ENCODE assay signal across 11 cellular contexts in genomic region chr2:202521470-202521869, GRCh38.
"Had no signal": no experiment of that assay in that cellular context is flagged by ENCODE, and none has a peak within 500 bp of the region (broad histone marks: within the 10 kb centered on the region; RNA-seq: fewer than 3 reads in every experiment).

No MANE protein-coding gene starts in this region.

- H3K4me2 ChIP-seq: GM23338 had no signal

- H3K4me3 ChIP-seq: GM23248, GM23338, HAP-1 had no signal

- H3K27ac ChIP-seq: GM23248 had no signal

- ATAC-seq: GM23338, HCT116 had no signal

- H3K4me1 ChIP-seq: HAP-1 had no signal

- FAIRE-seq: H1, H54 had no signal

- H3K9me3 ChIP-seq: HAP-1 had no signal

- H2AFZ ChIP-seq: GM23248, GM23338 had no signal

- DNase-seq: GM23248, GOT3, H7, H9, HCEC 1CT, HFFc6 had no signal
